8 cellular contexts compared by ENCODE assay signal in genomic region chr4:107035711-107036601, GRCh38. TPM values are rescaled to one million over a fixed set of nuclear protein-coding genes. Genes with fewer than 3 reads are reported as not detected.
DNase-seq lines count a peak whose midpoint lies in the region; ATAC-seq and TF ChIP-seq lines count a peak whose summit lies in the region.

TSS of gene DKK2 (minus strand) at chr4:107036313. CDS start at chr4:107035591, 722 bp downstream.

- ATAC-seq in GM21723 (IDR thresholded peaks at IDR 0.05; ENCODE audit: unreplicated experiment) (peak; percentile 53), omental fat pad (ENCODE audit: low FRiP score) (peak; percentile 38), HG03196 (IDR thresholded peaks at IDR 0.05; ENCODE audit: unreplicated experiment) (no peak), HG02970 (IDR thresholded peaks at IDR 0.05; ENCODE audit: low FRiP score, unreplicated experiment) (no peak)

- H3K9me3 Mint-ChIP-seq in T-helper 2 cell treated with Interferon-gamma antibody and Interleukin-4, amounts not matched to agents 5 μg/mL and 100 μg/mL, for 36 hours: no peaks in the 10 kb centered on the region

- peaks cover 65% of the 10 kb centered on the region for H3K27me3 Mint-ChIP-seq in T-helper 2 cell treated with Interferon-gamma antibody and Interleukin-4, amounts not matched to agents 5 μg/mL and 100 μg/mL, for 36 hours (ENCODE audit: low read depth)

- no peak within 1 kb of the TSS for H3K27ac Mint-ChIP-seq in T-helper 2 cell treated with Interferon-gamma antibody and Interleukin-4, amounts not matched to agents 5 μg/mL and 100 μg/mL, for 36 hours

- H3K4me1 Mint-ChIP-seq in T-helper 2 cell treated with Interferon-gamma antibody and Interleukin-4, amounts not matched to agents 5 μg/mL and 100 μg/mL, for 36 hours (ENCODE audit: low read depth): peaks cover 27% of the 10 kb centered on the region

- peak within 1 kb of the TSS; percentile 80 for H3K4me3 Mint-ChIP-seq in T-helper 2 cell treated with Interferon-gamma antibody and Interleukin-4, amounts not matched to agents 5 μg/mL and 100 μg/mL, for 36 hours

- H3K4me3 ChIP-seq in fibroblast of pulmonary artery (replicated peaks; ENCODE audit: low read depth, low read length): peak within 1 kb of the TSS; percentile 46

- H3K36me3 Mint-ChIP-seq in T-helper 2 cell treated with Interferon-gamma antibody and Interleukin-4, amounts not matched to agents 5 μg/mL and 100 μg/mL, for 36 hours (ENCODE audit: low read depth): no peaks in the 10 kb centered on the region

- TF ChIP-seq CTCF in fibroblast of pulmonary artery (IDR thresholded peaks at IDR 0.05; ENCODE audit: low read length, missing control alignments): no peak
- no peak for TF ChIP-seq CTCF in omental fat pad (IDR thresholded peaks at IDR 0.05)

- peak; percentile 10 for DNase-seq in A172 (ENCODE audit: low spot score)
- DNase-seq in T-helper 2 cell treated with Interferon-gamma antibody and Interleukin-4, amounts not matched to agents 5 μg/mL and 100 μg/mL, for 36 hours (ENCODE audit: low spot score): no peak
- DNase-seq in fibroblast of pulmonary artery (ENCODE audit: low read depth): no peak
- DNase-seq in omental fat pad (ENCODE audit: low spot score): no peak
- no peak for DNase-seq in SHP77 treated with DMSO at 0.1 percent for 48 hours (lab: John Stamatoyannopoulos, UW)

RNA-seq across cellular contexts. Expression of gene DKK2, which starts in this region (rescaled TPM):
- total RNA-seq in A172 (2014; rRNA removed; shearing (Covaris generic)): 0.22 TPM in 1 of 2 replicates, not detected in the other
- 1 to 10 TPM in 1 of 4 donors, under 1 TPM in 3; 0.28 to 1.3 (median 0.67) TPM for total RNA-seq in omental fat pad

Comparison
In these comparisons a context has a peak if more than half of its experiments do, and no peak if none do; other contexts are left out.
1. Peak in DNase-seq in A172; RNA of the gene not detected or under 1 TPM.
2. ATAC-seq: peak in GM21723 (single experiment) and omental fat pad (single experiment); none in HG03196 (single experiment) and HG02970 (single experiment).